Comparison of ENCODE assay signal across 1 cellular context in genomic region chr9:136676297-136676794, GRCh38.
TF ChIP-seq lines count a peak whose summit lies in the region.

No MANE protein-coding gene starts in this region.

TF ChIP-seq in H1, 55 proteins besides CTCF, POLR2A, EP300 and RAD21:
- no peak for TF ChIP-seq RFX5 (IDR thresholded peaks at IDR 0.05; ENCODE audit: borderline replicate concordance, low read depth, low read length)
- TF ChIP-seq E2F6 (IDR thresholded peaks at IDR 0.05), result no peak
- TF ChIP-seq TEAD4 (IDR thresholded peaks at IDR 0.05; ENCODE audit: low read depth, low read length), result no peak
- TF ChIP-seq CHD7 (IDR thresholded peaks at IDR 0.05; ENCODE audit: insufficient replicate concordance, low read length), result no peak
- no peak for TF ChIP-seq KDM5A (IDR thresholded peaks at IDR 0.05; ENCODE audit: low read length)
- TF ChIP-seq SP1 (IDR thresholded peaks at IDR 0.05; ENCODE audit: low read depth, low read length), result no peak
- TF ChIP-seq SUZ12 (IDR thresholded peaks at IDR 0.05; ENCODE audit: low read length), result no peak
- TF ChIP-seq JUND (IDR thresholded peaks at IDR 0.05; ENCODE audit: low read length), result no peak
- TF ChIP-seq KDM1A (IDR thresholded peaks at IDR 0.05; ENCODE audit: borderline replicate concordance, low read length), result no peak
- TF ChIP-seq USF2 (IDR thresholded peaks at IDR 0.05; ENCODE audit: low read length), result no peak
TF ChIP-seq in H1: peak in this region for 0.
